In genomic region chr18:58891753-58892152, GRCh38 we compare ENCODE assay signal across 13 cellular contexts. TPM values are rescaled to one million over a fixed set of nuclear protein-coding genes. Genes with fewer than 3 reads are reported as not detected.
DNase-seq lines count a peak whose midpoint lies in the region; ATAC-seq, FAIRE-seq and TF ChIP-seq lines count a peak whose summit lies in the region.
"Had no signal": no experiment of that assay in that cellular context is flagged by ENCODE, and none has a peak within 500 bp of the region (broad histone marks: within the 10 kb centered on the region; RNA-seq: fewer than 3 reads in every experiment).

No MANE protein-coding gene starts in this region.

- H3K27ac Mint-ChIP-seq in HFFc6 (peak overlapping the region; percentile 44; the same call in 1 of the 2 replicates), astrocyte (ENCODE audit: unreplicated experiment) (peak overlapping the region; percentile 9)
- H3K27ac Mint-ChIP-seq in activated CD8-positive, alpha-beta memory T cell treated with anti-CD3 and anti-CD28 coated beads, Interleukin-2, amount 10 ng/mL, durations not matched to agents 7 days and 5 days, result no peak overlapping the region
- H3K27ac Mint-ChIP-seq in activated CD4-positive, alpha-beta T cell treated with anti-CD3 and anti-CD28 coated beads for 36 hours, result no peak overlapping the region

- H3K4me2 ChIP-seq in astrocyte (ENCODE audit: low read length), result peak overlapping the region; percentile 70

- H3K36me3 ChIP-seq in astrocyte (ENCODE audit: insufficient read depth, low read length) (peaks cover 4% of the 10 kb centered on the region), thymus (ENCODE audit: control insufficient read depth, insufficient read depth) (no peaks in the 10 kb centered on the region)

- H3K9me3 ChIP-seq in astrocyte (ENCODE audit: insufficient read depth, low read depth, low read length), result no peaks in the 10 kb centered on the region
- no peaks in the 10 kb centered on the region for H3K9me3 ChIP-seq in thymus (ENCODE audit: control insufficient read depth)

- CTCF ChIA-PET in activated CD8-positive, alpha-beta memory T cell treated with anti-CD3 and anti-CD28 coated beads, Interleukin-2, amount 10 ng/mL, durations not matched to agents 7 days and 5 days (lab: Charles Lee), result no interaction called here
- CTCF ChIA-PET in activated CD4-positive, alpha-beta T cell treated with anti-CD3 and anti-CD28 coated beads for 36 hours (lab: Charles Lee), result interaction anchor here (0.8 kb wide), 1 partner anchor 55 kb away, joined by 4 read pairs; no protein-coding TSS in a partner anchor

- POLR2A ChIA-PET in activated CD4-positive, alpha-beta T cell treated with anti-CD3 and anti-CD28 coated beads for 36 hours (lab: Charles Lee), result interaction anchor here (0.5 kb wide), 1 partner anchor 17 kb away, joined by 3 read pairs; no protein-coding TSS in a partner anchor

- 79% methylated on average over 4 of the region's 4 CpGs for WGBS in thymus

- peaks cover 23% of the 10 kb centered on the region for H3K36me3 Mint-ChIP-seq in HFFc6 (ENCODE audit: low read depth)
- peaks cover 23% of the 10 kb centered on the region for H3K36me3 Mint-ChIP-seq in astrocyte (ENCODE audit: low read depth, unreplicated experiment)
- no peaks in the 10 kb centered on the region for H3K36me3 Mint-ChIP-seq in activated CD8-positive, alpha-beta memory T cell treated with anti-CD3 and anti-CD28 coated beads, Interleukin-2, amount 10 ng/mL, durations not matched to agents 7 days and 5 days
- H3K36me3 Mint-ChIP-seq in activated CD4-positive, alpha-beta T cell treated with anti-CD3 and anti-CD28 coated beads for 36 hours (ENCODE audit: low read depth), result no peaks in the 10 kb centered on the region
- H3K36me3 Mint-ChIP-seq: CD8-positive, alpha-beta memory T cell had no signal

- H3K4me3 ChIP-seq in astrocyte (ENCODE audit: insufficient read depth, low read depth, low read length) (no peak overlapping the region), thymus (ENCODE audit: low read length) (no peak overlapping the region)

- no peak for FAIRE-seq in astrocyte (lab: Jason Lieb, UNC)
- FAIRE-seq: frontal cortex had no signal

- H3K4me1 ChIP-seq in astrocyte (ENCODE audit: insufficient read depth, low read length) (peaks cover 24% of the 10 kb centered on the region), thymus (ENCODE audit: control insufficient read depth, insufficient read depth, low read length) (no peaks in the 10 kb centered on the region)

- ATAC-seq in activated CD8-positive, alpha-beta memory T cell treated with anti-CD3 and anti-CD28 coated beads, Interleukin-2, amount 10 ng/mL, durations not matched to agents 7 days and 5 days, result no peak
- no peak for ATAC-seq in activated CD4-positive, alpha-beta T cell treated with anti-CD3 and anti-CD28 coated beads for 36 hours
- ATAC-seq: left lobe of liver had no signal

- H3K9ac ChIP-seq in astrocyte (ENCODE audit: low read length), result no peak overlapping the region

- H3K27ac ChIP-seq in astrocyte (ENCODE audit: low read depth, low read length), result no peak overlapping the region
- peak overlapping the region; percentile 56 for H3K27ac ChIP-seq in thymus (ENCODE audit: low read depth)

- H3K27me3 Mint-ChIP-seq in HFFc6 (ENCODE audit: insufficient read depth) (no peaks in the 10 kb centered on the region; the same call in 1 of the 2 replicates), astrocyte (ENCODE audit: low read depth, unreplicated experiment) (no peaks in the 10 kb centered on the region)
- H3K27me3 Mint-ChIP-seq in activated CD8-positive, alpha-beta memory T cell treated with anti-CD3 and anti-CD28 coated beads, Interleukin-2, amount 10 ng/mL, durations not matched to agents 7 days and 5 days, result peaks cover 6% of the 10 kb centered on the region
- H3K27me3 Mint-ChIP-seq in activated CD4-positive, alpha-beta T cell treated with anti-CD3 and anti-CD28 coated beads for 36 hours, result peaks cover 4% of the 10 kb centered on the region

- intact Hi-C loops in activated CD4-positive, alpha-beta T cell treated with anti-CD3 and anti-CD28 coated beads for 36 hours (cut with DNase I, micrococcal nuclease), result no loop called here

- H4K20me1 ChIP-seq in astrocyte (ENCODE audit: insufficient read depth, low read length), result peaks cover 43% of the 10 kb centered on the region

- TF ChIP-seq CTCF in HFFc6 (IDR thresholded peaks at IDR 0.05) (no peak), astrocyte (IDR thresholded peaks at IDR 0.05; ENCODE audit: insufficient read depth, low read depth, low read length) (no peak)

- H3K79me2 ChIP-seq in astrocyte (ENCODE audit: insufficient read depth, low read length), result peaks cover 73% of the 10 kb centered on the region

- no peaks in the 10 kb centered on the region for H3K9me3 Mint-ChIP-seq in HFFc6
- no peaks in the 10 kb centered on the region for H3K9me3 Mint-ChIP-seq in astrocyte (ENCODE audit: unreplicated experiment)
- H3K9me3 Mint-ChIP-seq in activated CD8-positive, alpha-beta memory T cell treated with anti-CD3 and anti-CD28 coated beads, Interleukin-2, amount 10 ng/mL, durations not matched to agents 7 days and 5 days (ENCODE audit: low read depth), result no peaks in the 10 kb centered on the region
- no peaks in the 10 kb centered on the region for H3K9me3 Mint-ChIP-seq in activated CD4-positive, alpha-beta T cell treated with anti-CD3 and anti-CD28 coated beads for 36 hours (ENCODE audit: low read depth)
- H3K9me3 Mint-ChIP-seq: CD8-positive, alpha-beta memory T cell had no signal

- DNase-seq in HFFc6 (no peak), astrocyte (ENCODE audit: low read depth) (no peak), lung microvascular endothelial cell (ENCODE audit: low read depth in 2 of 2) (peak; percentile 45 to 50), NCI-H1417 treated with DMSO at 0.1 percent for 48 hours (lab: John Stamatoyannopoulos, UW) (no peak), OCI-M2 (lab: John Stamatoyannopoulos, UW; ENCODE audit: unreplicated experiment) (no peak)
- DNase-seq in activated CD8-positive, alpha-beta memory T cell treated with anti-CD3 and anti-CD28 coated beads, Interleukin-2, amount 10 ng/mL, durations not matched to agents 7 days and 5 days, result no peak
- DNase-seq in activated CD4-positive, alpha-beta T cell treated with anti-CD3 and anti-CD28 coated beads for 36 hours, result no peak
- DNase-seq: activated gamma-delta T cell; CD8-positive, alpha-beta memory T cell; NCI-H69 had no signal

- no peak overlapping the region for H3K4me3 Mint-ChIP-seq in HFFc6
- no peak overlapping the region for H3K4me3 Mint-ChIP-seq in astrocyte (ENCODE audit: unreplicated experiment)
- H3K4me3 Mint-ChIP-seq in activated CD8-positive, alpha-beta memory T cell treated with anti-CD3 and anti-CD28 coated beads, Interleukin-2, amount 10 ng/mL, durations not matched to agents 7 days and 5 days, result no peak overlapping the region
- no peak overlapping the region for H3K4me3 Mint-ChIP-seq in activated CD4-positive, alpha-beta T cell treated with anti-CD3 and anti-CD28 coated beads for 36 hours
- H3K4me3 Mint-ChIP-seq: CD8-positive, alpha-beta memory T cell had no signal

- H3K4me1 Mint-ChIP-seq in HFFc6 (ENCODE audit: low read depth) (peaks cover 51% of the 10 kb centered on the region), astrocyte (ENCODE audit: low read depth, unreplicated experiment) (peaks cover 52% of the 10 kb centered on the region)
- peaks cover 19% of the 10 kb centered on the region for H3K4me1 Mint-ChIP-seq in activated CD8-positive, alpha-beta memory T cell treated with anti-CD3 and anti-CD28 coated beads, Interleukin-2, amount 10 ng/mL, durations not matched to agents 7 days and 5 days
- H3K4me1 Mint-ChIP-seq in activated CD4-positive, alpha-beta T cell treated with anti-CD3 and anti-CD28 coated beads for 36 hours, result peaks cover 25% of the 10 kb centered on the region

- no peaks in the 10 kb centered on the region for H3K27me3 ChIP-seq in astrocyte (ENCODE audit: insufficient read depth, low read length)
- H3K27me3 ChIP-seq in thymus (ENCODE audit: control insufficient read depth, insufficient read depth), result no peaks in the 10 kb centered on the region

- H2AFZ ChIP-seq in astrocyte (ENCODE audit: low read depth, low read length), result no peak overlapping the region

RNA-seq across cellular contexts. Expression of gene ZNF532, which starts 27.1 kb away (rescaled TPM):
- 10 to 100 TPM; 43.1 to 56.6 (median 50.1) TPM for total RNA-seq in HFFc6 (2021; fragmentation: NEBNext Ultra II Directional; extraction: Animal tissue kit (Norgen Biotek cat#: 25700))
- total RNA-seq in astrocyte, result 128 and 135 TPM in 2 replicates
- total RNA-seq in lung microvascular endothelial cell, result 26.4 and 42.7 TPM in 2 replicates
- 11.9 TPM for polyA plus RNA-seq in thymus
- total RNA-seq in activated CD8-positive, alpha-beta memory T cell treated with anti-CD3 and anti-CD28 coated beads, Interleukin-2, amount 10 ng/mL, durations not matched to agents 7 days and 5 days, result 1 to 10 TPM; 2.4 to 3.5 TPM
- 10 to 100 TPM in 1 of 2 experiments, 1 to 10 TPM in 1; 7.7 to 11.3 TPM for total RNA-seq in activated CD4-positive, alpha-beta T cell treated with anti-CD3 and anti-CD28 coated beads for 36 hours

Comparison
In these comparisons a context has a peak if more than half of its experiments do, and no peak if none do; other contexts are left out.
1. DNase-seq: peak in lung microvascular endothelial cell (2 of 2); none in HFFc6 (single experiment), astrocyte (single experiment), activated CD8-positive, alpha-beta memory T cell treated with anti-CD3 and anti-CD28 coated beads, Interleukin-2, amount 10 ng/mL, durations not matched to agents 7 days and 5 days (single experiment), NCI-H1417 treated with DMSO at 0.1 percent for 48 hours (single experiment), OCI-M2 (single experiment) and activated CD4-positive, alpha-beta T cell treated with anti-CD3 and anti-CD28 coated beads for 36 hours (single experiment).
2. H3K27ac Mint-ChIP-seq: peak in HFFc6 (single experiment) and astrocyte (single experiment); none in activated CD8-positive, alpha-beta memory T cell treated with anti-CD3 and anti-CD28 coated beads, Interleukin-2, amount 10 ng/mL, durations not matched to agents 7 days and 5 days (single experiment) and activated CD4-positive, alpha-beta T cell treated with anti-CD3 and anti-CD28 coated beads for 36 hours (single experiment).